In the genomic region with DNA sequence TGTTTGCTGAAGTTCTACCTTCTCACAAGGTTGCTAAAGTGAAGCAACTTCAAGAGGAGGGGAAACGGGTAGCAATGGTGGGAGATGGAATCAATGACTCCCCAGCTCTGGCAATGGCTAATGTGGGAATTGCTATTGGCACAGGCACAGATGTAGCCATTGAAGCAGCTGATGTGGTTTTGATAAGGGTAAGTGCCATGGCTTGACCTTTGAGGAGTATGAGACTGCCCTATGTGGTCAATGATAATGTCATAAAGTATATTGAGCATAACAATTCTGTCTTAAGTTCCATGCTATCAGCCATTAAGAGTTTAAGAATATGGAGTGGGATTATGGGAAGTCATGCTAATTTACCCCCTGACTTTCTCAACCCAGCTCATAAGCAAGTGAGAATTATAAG, we compare ENCODE assay signal across 19 cellular contexts.
DNase-seq lines count a peak whose midpoint lies in the region; ATAC-seq, FAIRE-seq and TF ChIP-seq lines count a peak whose summit lies in the region.
"Had no signal": no experiment of that assay in that cellular context is flagged by ENCODE, and none has a peak within 500 bp of the region (broad histone marks: within the 10 kb centered on the region; RNA-seq: fewer than 3 reads in every experiment).

No MANE protein-coding gene starts in this region.

- no peak overlapping the region for H3K4me3 Mint-ChIP-seq in stimulated activated naive CD8-positive, alpha-beta T cell treated with anti-CD3 and anti-CD28 coated beads, Interleukin-15, amount 100 ng/mL, for 72 hours
- H3K4me3 Mint-ChIP-seq: B cell; CD4-positive, alpha-beta T cell; CD8-positive, alpha-beta T cell had no signal

- TF ChIP-seq POLR2A in GM12891 (IDR thresholded peaks at IDR 0.05; ENCODE audit: low read depth, low read length) = no peak

- DNase-seq in stimulated activated naive CD8-positive, alpha-beta T cell treated with anti-CD3 and anti-CD28 coated beads, Interleukin-15, Interleukin-2, amounts not matched to agents 100 U/mL and 50 U/mL, for 24 hours = no peak
- DNase-seq in stimulated activated naive CD8-positive, alpha-beta T cell treated with anti-CD3 and anti-CD28 coated beads, Interleukin-15, amount 100 ng/mL, for 72 hours = no peak
- DNase-seq in GM12891 (ENCODE audit: insufficient read length, low spot score) (no peak), myocyte (ENCODE audit: low read depth) (peak; percentile 11), iPS-NIHi7 (ENCODE audit: extremely low spot score) (no peak), midbrain (lab: John Stamatoyannopoulos, UW) (no peak)
- DNase-seq: 8988T; AML-193; Caco-2; Calu3; CD4-positive, alpha-beta T cell; CD8-positive, alpha-beta T cell; DMS79 treated with DMSO at 0.1 percent for 48 hours; GF-D8 had no signal

- peak; percentile 31 for FAIRE-seq in GM12891 (lab: Jason Lieb, UNC)
- FAIRE-seq: A204.1, G401.6, GM12892 had no signal

- no peaks in the 10 kb centered on the region for H3K9me3 Mint-ChIP-seq in stimulated activated naive CD8-positive, alpha-beta T cell treated with anti-CD3 and anti-CD28 coated beads, Interleukin-15, amount 100 ng/mL, for 72 hours
- H3K9me3 Mint-ChIP-seq: CD4-positive, alpha-beta T cell; CD8-positive, alpha-beta T cell had no signal

- H3K27me3 Mint-ChIP-seq in stimulated activated naive CD8-positive, alpha-beta T cell treated with anti-CD3 and anti-CD28 coated beads, Interleukin-15, amount 100 ng/mL, for 72 hours = no peaks in the 10 kb centered on the region
- H3K27me3 Mint-ChIP-seq: B cell; CD4-positive, alpha-beta T cell had no signal

- peak; percentile 36 for ATAC-seq in stimulated activated naive CD8-positive, alpha-beta T cell treated with anti-CD3 and anti-CD28 coated beads, Interleukin-15, Interleukin-2, amounts not matched to agents 100 U/mL and 50 U/mL, for 24 hours
- ATAC-seq in stimulated activated naive CD8-positive, alpha-beta T cell treated with anti-CD3 and anti-CD28 coated beads, Interleukin-15, amount 100 ng/mL, for 72 hours = no peak
- ATAC-seq in GM19351 (IDR thresholded peaks at IDR 0.05; ENCODE audit: unreplicated experiment) = no peak
- ATAC-seq: CD8-positive, alpha-beta T cell had no signal

- H3K4me1 Mint-ChIP-seq in stimulated activated naive CD8-positive, alpha-beta T cell treated with anti-CD3 and anti-CD28 coated beads, Interleukin-15, amount 100 ng/mL, for 72 hours = no peaks in the 10 kb centered on the region
- H3K4me1 Mint-ChIP-seq: B cell had no signal

- no peak overlapping the region for H3K27ac Mint-ChIP-seq in stimulated activated naive CD8-positive, alpha-beta T cell treated with anti-CD3 and anti-CD28 coated beads, Interleukin-15, amount 100 ng/mL, for 72 hours
- H3K27ac Mint-ChIP-seq: B cell; CD4-positive, alpha-beta T cell; CD8-positive, alpha-beta T cell had no signal

TF ChIP-seq in GM12891, 5 proteins besides CTCF, POLR2A, EP300 and RAD21:
- no peak for TF ChIP-seq PAX5 (IDR thresholded peaks at IDR 0.05; ENCODE audit: insufficient read depth, low read length, severe bottlenecking)
- TF ChIP-seq SPI1 (IDR thresholded peaks at IDR 0.05; ENCODE audit: low read depth, low read length) = no peak
- TF ChIP-seq POU2F2 (IDR thresholded peaks at IDR 0.05; ENCODE audit: low read depth, low read length) = no peak
- TF ChIP-seq TAF1 (IDR thresholded peaks at IDR 0.05; ENCODE audit: low read depth, low read length) = no peak
TF ChIP-seq in GM12891: peak in this region for 0.
